In genomic region chr17:37117743-37118142, GRCh38 we compare ENCODE assay signal across 21 cellular contexts.
DNase-seq lines count a peak whose midpoint lies in the region; TF ChIP-seq lines count a peak whose summit lies in the region.
"Had no signal": no experiment of that assay in that cellular context is flagged by ENCODE, and none has a peak within 500 bp of the region (broad histone marks: within the 10 kb centered on the region; RNA-seq: fewer than 3 reads in every experiment).

No MANE protein-coding gene starts in this region.

- no peak overlapping the region for H3K9ac ChIP-seq in neural progenitor cell

- peak overlapping the region; percentile 17 for H3K4me3 Mint-ChIP-seq in neural progenitor cell
- no peak overlapping the region for H3K4me3 Mint-ChIP-seq in HFFc6
- H3K4me3 Mint-ChIP-seq: activated CD4-positive, alpha-beta memory T cell treated with anti-CD3 and anti-CD28 coated beads, Interleukin-2, amount 10 ng/mL, durations not matched to agents 7 days and 5 days; activated naive CD4-positive, alpha-beta T cell treated with anti-CD3 and anti-CD28 coated beads, Interleukin-2, amount 50 U/mL, for 24 hours; activated T-cell treated with anti-CD3 and anti-CD28 coated beads, Interleukin-2, amount 50 U/mL, for 24 hours; stimulated activated effector memory CD8-positive, alpha-beta T cell treated with anti-CD3 and anti-CD28 coated beads, Interleukin-12 subunit alpha, Interleukin-12 subunit beta, amount 100 ng/mL, for 72 hours had no signal

- H2AFZ ChIP-seq in neural progenitor cell (replicated peaks): no peak overlapping the region

- no peaks in the 10 kb centered on the region for H3K9me3 ChIP-seq in neural progenitor cell (ENCODE audit: low read depth)
- H3K9me3 ChIP-seq: body of pancreas, neutrophil, thoracic aorta had no signal

- no peaks in the 10 kb centered on the region for H3K27me3 ChIP-seq in neural progenitor cell
- H3K27me3 ChIP-seq: body of pancreas, neutrophil had no signal

- H3K4me1 Mint-ChIP-seq in neural progenitor cell (peaks cover 50% of the 10 kb centered on the region), HFFc6 (ENCODE audit: low read depth) (no peaks in the 10 kb centered on the region)
- H3K4me1 Mint-ChIP-seq: activated CD4-positive, alpha-beta memory T cell treated with anti-CD3 and anti-CD28 coated beads, Interleukin-2, amount 10 ng/mL, durations not matched to agents 7 days and 5 days; activated naive CD4-positive, alpha-beta T cell treated with anti-CD3 and anti-CD28 coated beads, Interleukin-2, amount 50 U/mL, for 24 hours; stimulated activated effector memory CD8-positive, alpha-beta T cell treated with anti-CD3 and anti-CD28 coated beads, Interleukin-12 subunit alpha, Interleukin-12 subunit beta, amount 100 ng/mL, for 72 hours had no signal

- H3K27ac ChIP-seq in neural progenitor cell: peak overlapping the region; percentile 56
- H3K27ac ChIP-seq: body of pancreas, HL-60, thoracic aorta had no signal

- peaks cover 19% of the 10 kb centered on the region for H3F3A ChIP-seq in neural progenitor cell (ENCODE audit: low read depth)

- TF ChIP-seq CTCF in neural progenitor cell (IDR thresholded peaks at IDR 0.05) (no peak), HFFc6 (IDR thresholded peaks at IDR 0.05) (no peak)

- H3K27me3 Mint-ChIP-seq in neural progenitor cell (ENCODE audit: insufficient read depth, low read depth): peaks cover 4% of the 10 kb centered on the region
- H3K27me3 Mint-ChIP-seq in HFFc6 (ENCODE audit: insufficient read depth): no peaks in the 10 kb centered on the region; the same call in 1 of the 2 replicates
- H3K27me3 Mint-ChIP-seq: activated CD4-positive, alpha-beta memory T cell treated with anti-CD3 and anti-CD28 coated beads, Interleukin-2, amount 10 ng/mL, durations not matched to agents 7 days and 5 days; activated naive CD4-positive, alpha-beta T cell treated with anti-CD3 and anti-CD28 coated beads, Interleukin-2, amount 50 U/mL, for 24 hours; activated T-cell treated with anti-CD3 and anti-CD28 coated beads, Interleukin-2, amount 50 U/mL, for 24 hours had no signal

- peaks cover 8% of the 10 kb centered on the region for H3K36me3 ChIP-seq in neural progenitor cell
- H3K36me3 ChIP-seq: neutrophil had no signal

- no peak overlapping the region for H3K4me3 ChIP-seq in neural progenitor cell
- H3K4me3 ChIP-seq: body of pancreas, thoracic aorta had no signal

- no peaks in the 10 kb centered on the region for H3K79me2 ChIP-seq in neural progenitor cell (ENCODE audit: low read depth)

- H3K27ac Mint-ChIP-seq in neural progenitor cell (no peak overlapping the region), HFFc6 (no peak overlapping the region)
- H3K27ac Mint-ChIP-seq: activated CD4-positive, alpha-beta memory T cell treated with anti-CD3 and anti-CD28 coated beads, Interleukin-2, amount 10 ng/mL, durations not matched to agents 7 days and 5 days; activated naive CD4-positive, alpha-beta T cell treated with anti-CD3 and anti-CD28 coated beads, Interleukin-2, amount 50 U/mL, for 24 hours; activated T-cell treated with anti-CD3 and anti-CD28 coated beads, Interleukin-2, amount 50 U/mL, for 24 hours; stimulated activated effector memory CD8-positive, alpha-beta T cell treated with anti-CD3 and anti-CD28 coated beads, Interleukin-12 subunit alpha, Interleukin-12 subunit beta, amount 100 ng/mL, for 72 hours had no signal

- H3K9me3 Mint-ChIP-seq in neural progenitor cell (no peaks in the 10 kb centered on the region), HFFc6 (no peaks in the 10 kb centered on the region)
- H3K9me3 Mint-ChIP-seq: activated CD4-positive, alpha-beta memory T cell treated with anti-CD3 and anti-CD28 coated beads, Interleukin-2, amount 10 ng/mL, durations not matched to agents 7 days and 5 days; activated naive CD4-positive, alpha-beta T cell treated with anti-CD3 and anti-CD28 coated beads, Interleukin-2, amount 50 U/mL, for 24 hours; activated T-cell treated with anti-CD3 and anti-CD28 coated beads, Interleukin-2, amount 50 U/mL, for 24 hours; stimulated activated effector memory CD8-positive, alpha-beta T cell treated with anti-CD3 and anti-CD28 coated beads, Interleukin-12 subunit alpha, Interleukin-12 subunit beta, amount 100 ng/mL, for 72 hours had no signal

- H4K20me1 ChIP-seq in neural progenitor cell (ENCODE audit: low read depth): no peaks in the 10 kb centered on the region

- peaks cover 37% of the 10 kb centered on the region for H3K4me1 ChIP-seq in neural progenitor cell
- H3K4me1 ChIP-seq: body of pancreas had no signal

- H3K4me2 ChIP-seq in neural progenitor cell: peak overlapping the region; percentile 61

- peaks cover 32% of the 10 kb centered on the region for H3K36me3 Mint-ChIP-seq in neural progenitor cell
- H3K36me3 Mint-ChIP-seq in HFFc6 (ENCODE audit: low read depth): peaks cover 17% of the 10 kb centered on the region

- DNase-seq in NCI-H2029 (lab: John Stamatoyannopoulos, UW) (peak; percentile 19), NCI-H2029 treated with DMSO at 0.1 percent for 48 hours (lab: John Stamatoyannopoulos, UW) (no peak), NCI-H1694 treated with DMSO at 0.1 percent for 48 hours (lab: John Stamatoyannopoulos, UW) (peak; percentile 27), cerebellar cortex (ENCODE audit: low spot score) (peak; percentile 35), neural progenitor cell (ENCODE audit: low spot score) (peak; percentile 44), KBM-7 (no peak), HFFc6 (no peak), ACHN (no peak)
- DNase-seq: activated CD4-positive, alpha-beta memory T cell treated with anti-CD3 and anti-CD28 coated beads, Interleukin-2, amount 10 ng/mL, durations not matched to agents 7 days and 5 days; activated T-cell treated with anti-CD3 and anti-CD28 coated beads, Interleukin-2, amount 50 U/mL, for 24 hours; body of pancreas; cortex of kidney; left colon; MV-4-11; NCI-H524; SHP77 had no signal

- in situ Hi-C loops in KBM-7 (cut with MboI; ENCODE audit: low pct_unique_long_range_greater_than_20kb, low sequenced_read_pairs) (no loop called here), ACHN (cut with HindIII; ENCODE audit: low pct_ligation_motif_present, low pct_unique_long_range_greater_than_20kb, low sequenced_read_pairs) (no loop called here)

Comparison
In these comparisons a context has a peak if more than half of its experiments do, and no peak if none do; other contexts are left out.
1. DNase-seq: peak in NCI-H2029 (single experiment), NCI-H1694 treated with DMSO at 0.1 percent for 48 hours (single experiment), cerebellar cortex (single experiment) and neural progenitor cell (single experiment); none in NCI-H2029 treated with DMSO at 0.1 percent for 48 hours (single experiment), KBM-7 (single experiment), HFFc6 (single experiment) and ACHN (single experiment).